In the genomic region with DNA sequence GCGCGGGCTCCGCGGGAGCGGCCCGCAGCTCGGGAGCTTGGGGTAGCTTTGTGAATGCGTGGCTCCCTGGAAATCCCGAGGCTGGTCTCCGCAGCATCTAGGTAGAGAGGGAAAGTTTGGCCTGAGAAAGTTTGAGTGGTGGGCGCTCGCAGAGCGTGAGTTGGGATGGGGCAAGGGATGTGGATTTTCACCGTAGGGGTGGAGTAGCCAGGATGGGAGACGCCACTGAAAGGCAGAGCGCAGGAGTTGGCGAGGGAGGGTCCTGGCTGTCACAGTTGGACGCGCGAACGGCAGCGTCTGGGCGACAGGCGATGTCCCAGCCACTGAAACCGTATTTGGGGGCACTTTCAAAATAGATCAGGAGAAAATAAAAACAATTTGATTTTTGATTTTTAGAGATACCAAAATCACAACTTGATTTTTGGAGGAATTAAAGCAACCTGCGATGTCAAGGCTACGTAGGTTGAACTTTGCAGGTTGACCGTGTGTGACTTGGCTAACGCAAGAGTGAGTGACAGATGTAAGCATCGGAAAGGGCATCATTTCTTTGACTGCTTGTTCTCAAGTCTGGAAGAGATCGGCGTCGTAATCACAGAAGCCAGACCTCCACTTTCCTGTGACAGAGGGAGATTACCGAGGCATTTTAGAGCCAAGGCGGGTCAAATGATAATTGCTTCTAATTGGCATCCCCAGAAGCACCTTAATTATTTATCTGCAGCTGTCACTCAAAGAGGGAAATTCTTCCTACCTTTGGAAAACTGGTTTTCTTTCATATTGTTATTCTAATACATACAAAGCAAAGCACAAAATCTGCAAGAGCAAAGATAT, we compare ENCODE assay signal across 8 cellular contexts. TPM values are rescaled to one million over a fixed set of nuclear protein-coding genes. Genes with fewer than 3 reads are reported as not detected.
DNase-seq lines count a peak whose midpoint lies in the region; ATAC-seq and TF ChIP-seq lines count a peak whose summit lies in the region.

No MANE protein-coding gene starts in this region.

- WGBS in esophagus muscularis mucosa, result 5% methylated on average over 35 of the region's 35 CpGs
- no CpG with 5 or more reads among the region's 35 CpGs for WGBS in neuronal stem cell (ENCODE audit: extremely low coverage in 2 of 2, insufficient read length in 2 of 2, insufficient replicate concordance in 1 of 2), 2 donors

- H3K4me1 ChIP-seq in esophagus muscularis mucosa (peaks cover 0 to 46% (median 40%) of the 10 kb centered on the region in 4 donors), neuronal stem cell (ENCODE audit: control insufficient read depth in 2 of 2, insufficient read depth in 1 of 2, low read depth in 1 of 2, low read length in 2 of 2) (peaks cover 6 to 12% of the 10 kb centered on the region in 2 donors)

- H3K9me3 ChIP-seq in esophagus muscularis mucosa (no peaks in the 10 kb centered on the region), neuronal stem cell (replicated peaks in 1 of 2; ENCODE audit: control insufficient read depth in 2 of 2, insufficient read depth in 1 of 2, low read depth in 1 of 2, low read length in 2 of 2) (no peaks in the 10 kb centered on the region)

- peak overlapping the region; percentile 93 for H3K4me2 ChIP-seq in neuronal stem cell (ENCODE audit: insufficient read depth, low read length, poor library complexity, severe bottlenecking)

- H3K4me3 ChIP-seq in esophagus muscularis mucosa (peak overlapping the region; percentile 76 to 79 (median 78)), neuronal stem cell (ENCODE audit: low read length in 2 of 2) (peak overlapping the region; percentile 49 to 90)

- no peaks in the 10 kb centered on the region for H3K79me1 ChIP-seq in neuronal stem cell (ENCODE audit: low read depth, low read length)

- H2BK5ac ChIP-seq in neuronal stem cell (ENCODE audit: low read length), result peak overlapping the region; percentile 82

- intact Hi-C loops in esophagus muscularis mucosa (cut with DNase I), result loop anchor here (5.0 kb wide), 1 partner anchor 438 kb away; no protein-coding TSS in a partner anchor

- no peak for ATAC-seq in HG03442 (IDR thresholded peaks at IDR 0.05; ENCODE audit: unreplicated experiment)

- no peak overlapping the region for H2BK12ac ChIP-seq in neuronal stem cell (ENCODE audit: low read length)

- peak overlapping the region; percentile 99 for H2AFZ ChIP-seq in neuronal stem cell (ENCODE audit: low read length)

- H2AK5ac ChIP-seq in neuronal stem cell (ENCODE audit: low read depth, low read length), result no peak overlapping the region

- peak overlapping the region; percentile 65 for H3K23ac ChIP-seq in neuronal stem cell (ENCODE audit: low read depth, low read length, poor library complexity)

- no peak for TF ChIP-seq POLR2A in esophagus muscularis mucosa (IDR thresholded peaks at IDR 0.05; ENCODE audit: low read depth)

- H3K36me3 ChIP-seq in esophagus muscularis mucosa (peaks cover 0 to 6% (median 2%) of the 10 kb centered on the region in 4 donors), neuronal stem cell (replicated peaks in 1 of 2; ENCODE audit: control insufficient read depth in 2 of 2, insufficient read depth in 2 of 2, low read length in 2 of 2) (no peaks in the 10 kb centered on the region)

- TF ChIP-seq EP300 in esophagus muscularis mucosa (IDR thresholded peaks at IDR 0.05), result no peak

- no peak overlapping the region for H2BK15ac ChIP-seq in neuronal stem cell (ENCODE audit: low read length)

- no peak overlapping the region for H4K91ac ChIP-seq in neuronal stem cell (ENCODE audit: low read depth, low read length, poor library complexity)

- no peak for TF ChIP-seq CTCF in esophagus muscularis mucosa (IDR thresholded peaks at IDR 0.05)

- H3K27ac ChIP-seq in esophagus muscularis mucosa (replicated peaks in 1 of 4), result peak overlapping the region; percentile 85 to 90 (median 88)
- H3K27ac ChIP-seq in neuronal stem cell (replicated peaks; ENCODE audit: low read length), result no peak overlapping the region

- no peak overlapping the region for H2BK120ac ChIP-seq in neuronal stem cell (ENCODE audit: low read depth, low read length)

- H3K18ac ChIP-seq in neuronal stem cell (ENCODE audit: low read length), result peak overlapping the region; percentile 83

- no peak overlapping the region for H4K8ac ChIP-seq in neuronal stem cell (ENCODE audit: low read depth, low read length)

- H3K4ac ChIP-seq in neuronal stem cell (ENCODE audit: low read length), result no peak overlapping the region

- no peak overlapping the region for H3K9ac ChIP-seq in neuronal stem cell (ENCODE audit: low read depth, low read length, poor library complexity)

- H3K27me3 ChIP-seq in esophagus muscularis mucosa, result peaks cover 0 to 81% (median 9%) of the 10 kb centered on the region in 4 donors
- H3K27me3 ChIP-seq in neuronal stem cell (ENCODE audit: control insufficient read depth in 3 of 3, insufficient read depth in 3 of 3, low read depth in 1 of 3, low read length in 3 of 3), result peaks cover 14 to 93% (median 44%) of the 10 kb centered on the region in 3 experiments

- peak; percentile 2 for DNase-seq in activated CD4-positive, alpha-beta T cell treated with anti-CD3 and anti-CD28 coated beads, Interleukin-2, amount 50 U/mL, for 1 hour
- DNase-seq in activated CD4-positive, alpha-beta T cell treated with anti-CD3 and anti-CD28 coated beads, Interleukin-2, amount 50 U/mL, for 48 hours, result no peak
- peak; percentile 49 for DNase-seq in SK-N-DZ (ENCODE audit: low spot score)
- no peak for DNase-seq in esophagus muscularis mucosa (ENCODE audit: extremely low spot score)
- DNase-seq in neuronal stem cell (ENCODE audit: low spot score), result peak; percentile 31
- DNase-seq in SIG-M5 treated with dmso at 0.1 percent for 504 hours (lab: John Stamatoyannopoulos, UW; ENCODE audit: unreplicated experiment), result no peak
- DNase-seq in cerebellum (ENCODE audit: low spot score), result no peak

- no peak overlapping the region for H3K14ac ChIP-seq in neuronal stem cell (ENCODE audit: low read length)

RNA-seq across cellular contexts. Expression of a gene that starts 0.6 kb away (rescaled TPM):
- polyA plus RNA-seq in SK-N-DZ (2014; cell fraction: cytosol; rRNA removed), result 0.07 TPM in 1 of 2 replicates, not detected in the other
- polyA plus RNA-seq in SK-N-DZ (2014; cell fraction: nucleus; rRNA removed), result not detected in 2 replicates
- total RNA-seq in esophagus muscularis mucosa (1 to 10 TPM; 1.7 to 3.1 (median 2.3) TPM), cerebellum (9.5 TPM)
- 0.36 TPM for polyA plus RNA-seq in neuronal stem cell (2013, experiment 1 of 2)
- polyA plus RNA-seq in neuronal stem cell (2013, experiment 2 of 2), result 0.25 TPM

RNA-seq across cellular contexts. Expression of a gene that starts 40.7 kb away (rescaled TPM):
- 19.8 and 21.4 TPM in 2 replicates for polyA plus RNA-seq in SK-N-DZ (2014; cell fraction: cytosol; rRNA removed)
- 8.5 and 12.2 TPM in 2 replicates for polyA plus RNA-seq in SK-N-DZ (2014; cell fraction: nucleus; rRNA removed)
- 10 to 100 TPM; 15.4 to 29.0 (median 19.9) TPM for total RNA-seq in esophagus muscularis mucosa
- polyA plus RNA-seq in neuronal stem cell (2013, experiment 1 of 2), result 3.4 TPM
- 4.0 TPM for polyA plus RNA-seq in neuronal stem cell (2013, experiment 2 of 2)
- 28.8 TPM for total RNA-seq in cerebellum

Comparison
In these comparisons a context has a peak if more than half of its experiments do, and no peak if none do; other contexts are left out.
1. DNase-seq: peak in activated CD4-positive, alpha-beta T cell treated with anti-CD3 and anti-CD28 coated beads, Interleukin-2, amount 50 U/mL, for 1 hour (single experiment), SK-N-DZ (single experiment) and neuronal stem cell (single experiment); none in activated CD4-positive, alpha-beta T cell treated with anti-CD3 and anti-CD28 coated beads, Interleukin-2, amount 50 U/mL, for 48 hours (0 of 2), esophagus muscularis mucosa (single experiment), SIG-M5 treated with dmso at 0.1 percent for 504 hours (single experiment) and cerebellum (single experiment).